Comparison of ENCODE assay signal across 17 cellular contexts in the genomic region with DNA sequence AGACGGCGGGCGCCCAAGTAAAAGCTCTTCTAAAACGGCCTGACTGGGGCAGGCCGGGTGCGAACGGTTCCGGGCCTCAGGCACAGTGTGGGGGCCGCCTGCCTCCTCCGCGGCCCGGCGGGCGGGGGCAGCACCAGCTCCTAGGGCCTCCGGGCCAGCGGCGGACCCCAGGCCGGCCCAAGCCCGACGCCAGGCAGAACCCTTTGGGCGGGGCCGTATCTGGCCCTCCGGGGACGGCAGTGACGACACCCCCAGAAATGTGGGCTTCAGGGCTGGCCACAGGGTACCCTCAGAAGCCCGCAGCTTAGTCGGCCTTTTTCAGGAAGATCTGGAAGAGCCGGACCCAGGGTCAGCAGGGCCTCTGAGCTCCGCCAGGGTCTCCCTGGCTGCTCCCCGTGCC. TPM values are rescaled to one million over a fixed set of nuclear protein-coding genes. Genes with fewer than 3 reads are reported as not detected.
"Had no signal": no experiment of that assay in that cellular context is flagged by ENCODE, and none has a peak within 500 bp of the region (broad histone marks: within the 10 kb centered on the region; RNA-seq: fewer than 3 reads in every experiment).

No MANE protein-coding gene starts in this region.

- H3K9me3 Mint-ChIP-seq: activated CD4-positive, alpha-beta memory T cell treated with anti-CD3 and anti-CD28 coated beads for 36 hours; activated naive CD8-positive, alpha-beta T cell treated with anti-CD3 and anti-CD28 coated beads, Interleukin-2, amount 50 U/mL, for 24 hours; activated T-helper 1 cell treated with anti-CD3 and anti-CD28 coated beads, Interleukin-12 subunit alpha, Interleukin-12 subunit beta, Interleukin-2, Interleukin-4 antibody, amounts not matched to agents 30 ng/mL and 10 ng/mL and 1 ng/mL, durations not matched to agents 14 hours and 24 hours and 36 hours; stimulated activated naive CD8-positive, alpha-beta T cell treated with anti-CD3 and anti-CD28 coated beads, Interleukin-15, amount 100 ng/mL, for 72 hours had no signal

- DNase-seq: activated CD4-positive, alpha-beta memory T cell treated with anti-CD3 and anti-CD28 coated beads for 36 hours; activated naive CD4-positive, alpha-beta T cell treated with Interleukin-2 at 50 U/mL for 16 hours; activated naive CD8-positive, alpha-beta T cell treated with anti-CD3 and anti-CD28 coated beads, Interleukin-2, amount 50 U/mL, for 24 hours; foreskin keratinocyte; heart right ventricle; stimulated activated CD4-positive, alpha-beta T cell treated with anti-CD3 and anti-CD28 coated beads, Interleukin-4, amount 100 ng/mL, for 1 hour; stimulated activated CD8-positive, alpha-beta memory T cell treated with anti-CD3 and anti-CD28 coated beads, Interleukin-4, amount 100 ng/mL, for 48 hours; stimulated activated naive CD8-positive, alpha-beta T cell treated with anti-CD3 and anti-CD28 coated beads, Interleukin-15, amount 100 ng/mL, for 72 hours; T-helper 9 cell; testis; upper lobe of right lung had no signal

- H3K4me1 ChIP-seq: foreskin keratinocyte had no signal

- H3K4me3 ChIP-seq: ascending aorta, right lobe of liver, testis, upper lobe of right lung had no signal

- H3K27ac ChIP-seq: foreskin keratinocyte, heart right ventricle, right lobe of liver, testis, upper lobe of right lung had no signal

- H3K4me3 Mint-ChIP-seq: activated CD4-positive, alpha-beta memory T cell treated with anti-CD3 and anti-CD28 coated beads for 36 hours; activated naive CD8-positive, alpha-beta T cell treated with anti-CD3 and anti-CD28 coated beads, Interleukin-2, amount 50 U/mL, for 24 hours had no signal

- ATAC-seq: activated naive CD8-positive, alpha-beta T cell treated with anti-CD3 and anti-CD28 coated beads, Interleukin-2, amount 50 U/mL, for 24 hours; foreskin keratinocyte; heart right ventricle; right lobe of liver; stimulated activated naive CD8-positive, alpha-beta T cell treated with anti-CD3 and anti-CD28 coated beads, Interleukin-15, amount 100 ng/mL, for 72 hours; upper lobe of right lung had no signal

- H3K27me3 Mint-ChIP-seq: activated CD4-positive, alpha-beta memory T cell treated with anti-CD3 and anti-CD28 coated beads for 36 hours; activated naive CD8-positive, alpha-beta T cell treated with anti-CD3 and anti-CD28 coated beads, Interleukin-2, amount 50 U/mL, for 24 hours; progenitor cell of endocrine pancreas; stimulated activated naive CD8-positive, alpha-beta T cell treated with anti-CD3 and anti-CD28 coated beads, Interleukin-15, amount 100 ng/mL, for 72 hours had no signal

- H3K27ac Mint-ChIP-seq: activated CD4-positive, alpha-beta memory T cell treated with anti-CD3 and anti-CD28 coated beads for 36 hours; activated naive CD8-positive, alpha-beta T cell treated with anti-CD3 and anti-CD28 coated beads, Interleukin-2, amount 50 U/mL, for 24 hours; activated T-helper 1 cell treated with anti-CD3 and anti-CD28 coated beads, Interleukin-12 subunit alpha, Interleukin-12 subunit beta, Interleukin-2, Interleukin-4 antibody, amounts not matched to agents 30 ng/mL and 10 ng/mL and 1 ng/mL, durations not matched to agents 14 hours and 24 hours and 36 hours; progenitor cell of endocrine pancreas had no signal

- H3K27me3 ChIP-seq: ascending aorta, foreskin keratinocyte, heart right ventricle, neutrophil, right lobe of liver, testis, upper lobe of right lung had no signal

- H3K9me3 ChIP-seq: ascending aorta, heart right ventricle, neutrophil, right lobe of liver, testis, upper lobe of right lung had no signal

RNA-seq across cellular contexts. Expression of a gene that starts 4.0 kb away (rescaled TPM):
- polyA plus RNA-seq: keratinocyte had no signal
